In genomic region chr2:234495801-234496441, GRCh38 we compare ENCODE assay signal across 8 cellular contexts. TPM values are rescaled to one million over a fixed set of nuclear protein-coding genes. Genes with fewer than 3 reads are reported as not detected.
DNase-seq lines count a peak whose midpoint lies in the region; ATAC-seq and TF ChIP-seq lines count a peak whose summit lies in the region.

No MANE protein-coding gene starts in this region.

- H3K9me2 ChIP-seq in SK-N-SH: no peaks in the 10 kb centered on the region

- CTCF ChIA-PET in SK-N-SH (lab: Yijun Ruan, JAX): interaction anchor here (0.6 to 5.0 kb wide), 13 partner anchors 13 to 621 kb away, joined by 3 to 39 read pairs (median 5); no protein-coding TSS in a partner anchor

- POLR2A ChIA-PET in SK-N-SH (lab: Yijun Ruan, JAX): interaction anchor here (0.8 to 2.7 kb wide), 5 partner anchors 28 to 207 kb away, joined by 3 to 8 read pairs (median 5); no protein-coding TSS in a partner anchor

- no peak for TF ChIP-seq EP300 in SK-N-SH (IDR thresholded peaks at IDR 0.05; ENCODE audit: borderline replicate concordance in 1 of 2, low read depth in 1 of 2, low read length in 1 of 2)

- intact Hi-C loops in dendritic cell treated with granulocyte-macrophage colony-stimulating factor and Interleukin-4, amounts not matched to agents 40 ng/mL and 50 ng/mL, for 4 days (cut with micrococcal nuclease): loop anchor here (2.0 kb wide), 2 partner anchors 49 to 161 kb away; no protein-coding TSS in a partner anchor

- H3K36me3 ChIP-seq in BE2C (no peaks in the 10 kb centered on the region), SK-N-SH (replicated peaks in 1 of 2; ENCODE audit: control insufficient read depth in 1 of 2, insufficient read depth in 2 of 2, low read length in 1 of 2) (peaks cover 0 to 4% of the 10 kb centered on the region in 2 experiments), urinary bladder (ENCODE audit: insufficient read depth) (no peaks in the 10 kb centered on the region)

- H3K4me1 Mint-ChIP-seq in dendritic cell treated with granulocyte-macrophage colony-stimulating factor and Interleukin-4, amounts not matched to agents 40 ng/mL and 50 ng/mL, for 4 days (ENCODE audit: low read depth): peaks cover 30% of the 10 kb centered on the region
- H3K4me1 Mint-ChIP-seq in mesothelial cell of epicardium: peaks cover 34% of the 10 kb centered on the region

- H4K20me1 ChIP-seq in SK-N-SH (ENCODE audit: insufficient read depth): peaks cover 49% of the 10 kb centered on the region

- TF ChIP-seq CTCF in BE2C (IDR thresholded peaks at IDR 0.05; ENCODE audit: low read depth, low read length) (no peak), SK-N-SH (IDR thresholded peaks at IDR 0.05) (no peak), mesothelial cell of epicardium (IDR thresholded peaks at IDR 0.05; ENCODE audit: unreplicated experiment) (no peak)

- H3K9me3 ChIP-seq in BE2C: no peaks in the 10 kb centered on the region
- no peaks in the 10 kb centered on the region for H3K9me3 ChIP-seq in SK-N-SH

- H3K9ac ChIP-seq in SK-N-SH: peak overlapping the region; percentile 80

- peaks cover 53% of the 10 kb centered on the region for H3K79me2 ChIP-seq in SK-N-SH (ENCODE audit: insufficient read depth)

- peak overlapping the region; percentile 94 for H3K4me2 ChIP-seq in SK-N-SH

- DNase-seq in BE2C: peak; percentile 58
- DNase-seq in SK-N-SH: peak; percentile 56
- DNase-seq in mesothelial cell of epicardium (ENCODE audit: low spot score in 2 of 2, unreplicated experiment in 2 of 2): peak in 1 of 2 experiments; percentile 45
- no peak for DNase-seq in T-helper 9 cell

- H3K4me3 Mint-ChIP-seq in dendritic cell treated with granulocyte-macrophage colony-stimulating factor and Interleukin-4, amounts not matched to agents 40 ng/mL and 50 ng/mL, for 4 days: peak overlapping the region; percentile 99
- peak overlapping the region; percentile 87 for H3K4me3 Mint-ChIP-seq in mesothelial cell of epicardium

- H3K4me1 ChIP-seq in BE2C: no peaks in the 10 kb centered on the region
- peaks cover 0 to 21% of the 10 kb centered on the region in 2 experiments; a peak in 2 of 4 replicates for H3K4me1 ChIP-seq in SK-N-SH (ENCODE audit: control insufficient read depth in 1 of 2, insufficient read depth in 2 of 2, low read depth in 1 of 2, low read length in 1 of 2)
- no peaks in the 10 kb centered on the region for H3K4me1 ChIP-seq in urinary bladder (ENCODE audit: insufficient read depth)

- ATAC-seq in GM21529 (IDR thresholded peaks at IDR 0.05; ENCODE audit: unreplicated experiment) (peak; percentile 2), HG03139 (IDR thresholded peaks at IDR 0.05; ENCODE audit: unreplicated experiment) (no peak)

- H3K27me3 ChIP-seq in BE2C: no peaks in the 10 kb centered on the region
- no peaks in the 10 kb centered on the region for H3K27me3 ChIP-seq in SK-N-SH (ENCODE audit: insufficient read depth)

- H3K9me3 Mint-ChIP-seq in dendritic cell treated with granulocyte-macrophage colony-stimulating factor and Interleukin-4, amounts not matched to agents 40 ng/mL and 50 ng/mL, for 4 days: no peaks in the 10 kb centered on the region
- no peaks in the 10 kb centered on the region for H3K9me3 Mint-ChIP-seq in mesothelial cell of epicardium

- peak overlapping the region; percentile 4; the same call in 1 of the 2 replicates for H2AFZ ChIP-seq in SK-N-SH (ENCODE audit: low read depth)

- H3F3A ChIP-seq in SK-N-SH (replicated peaks; ENCODE audit: insufficient read depth): peaks cover 3% of the 10 kb centered on the region

- H3K27ac ChIP-seq in SK-N-SH (ENCODE audit: low read depth in 2 of 2, low read length in 1 of 2): peak overlapping the region; percentile 13 to 76; a peak in 2 of 4 replicates
- peak overlapping the region; percentile 42 for H3K27ac ChIP-seq in urinary bladder (ENCODE audit: low read depth)

- H3K36me3 Mint-ChIP-seq in dendritic cell treated with granulocyte-macrophage colony-stimulating factor and Interleukin-4, amounts not matched to agents 40 ng/mL and 50 ng/mL, for 4 days (ENCODE audit: low read depth): peaks cover 55% of the 10 kb centered on the region
- no peaks in the 10 kb centered on the region for H3K36me3 Mint-ChIP-seq in mesothelial cell of epicardium

- H3K27ac Mint-ChIP-seq in dendritic cell treated with granulocyte-macrophage colony-stimulating factor and Interleukin-4, amounts not matched to agents 40 ng/mL and 50 ng/mL, for 4 days: peak overlapping the region; percentile 99
- H3K27ac Mint-ChIP-seq in mesothelial cell of epicardium: peak overlapping the region; percentile 91

- no peak for TF ChIP-seq RAD21 in SK-N-SH (IDR thresholded peaks at IDR 0.05; ENCODE audit: low read length)

- H3K27me3 Mint-ChIP-seq in dendritic cell treated with granulocyte-macrophage colony-stimulating factor and Interleukin-4, amounts not matched to agents 40 ng/mL and 50 ng/mL, for 4 days: peaks cover 13% of the 10 kb centered on the region
- peaks cover 4% of the 10 kb centered on the region for H3K27me3 Mint-ChIP-seq in mesothelial cell of epicardium (ENCODE audit: low read depth)

- H3K4me3 ChIP-seq in BE2C (ENCODE audit: low read depth, low read length): peak overlapping the region; percentile 82
- peak overlapping the region; percentile 70 to 90 for H3K4me3 ChIP-seq in SK-N-SH (ENCODE audit: low read depth in 2 of 2, low read length in 1 of 2)
- peak overlapping the region; percentile 90 for H3K4me3 ChIP-seq in urinary bladder (ENCODE audit: low read depth, low read length)

- WGBS in SK-N-SH (ENCODE audit: low lambda C conversion rate): under 1% methylated on average over 38 of the region's 51 CpGs
- WGBS in urinary bladder: 2% methylated on average over 51 of the region's 51 CpGs

TF ChIP-seq in SK-N-SH, 30 proteins besides CTCF, POLR2A, EP300 and RAD21 (continues in another document):
- no peak for TF ChIP-seq TCF12 (IDR thresholded peaks at IDR 0.05)
- no peak for TF ChIP-seq MEF2A (IDR thresholded peaks at IDR 0.05; ENCODE audit: borderline replicate concordance, low read depth)
- TF ChIP-seq EZH2phosphoT487 (IDR thresholded peaks at IDR 0.05; ENCODE audit: borderline replicate concordance, low read depth): no peak
- TF ChIP-seq GABPA (IDR thresholded peaks at IDR 0.05; ENCODE audit: low read depth): no peak
- TF ChIP-seq ELF1 (IDR thresholded peaks at IDR 0.05): no peak
- no peak for TF ChIP-seq REST (IDR thresholded peaks at IDR 0.05; ENCODE audit: low read depth, low read length)
- TF ChIP-seq USF2 (IDR thresholded peaks at IDR 0.05; ENCODE audit: borderline replicate concordance, low read depth, low read length): no peak
- no peak for TF ChIP-seq NFIC (IDR thresholded peaks at IDR 0.05; ENCODE audit: borderline replicate concordance)
- no peak for TF ChIP-seq TEAD4 (IDR thresholded peaks at IDR 0.05; ENCODE audit: borderline replicate concordance, insufficient read depth)
- TF ChIP-seq RCOR1 (IDR thresholded peaks at IDR 0.05; ENCODE audit: low read length): no peak
- TF ChIP-seq RXRA (IDR thresholded peaks at IDR 0.05; ENCODE audit: borderline replicate concordance, low read depth): no peak
- no peak for TF ChIP-seq GATA2 (CRISPR knock-in tag; IDR thresholded peaks at IDR 0.05)
- TF ChIP-seq FOXM1 (IDR thresholded peaks at IDR 0.05; ENCODE audit: low read depth): no peak

RNA-seq across cellular contexts. Expression of gene ARL4C, which starts 1.0 kb away (rescaled TPM):
- 30.7 TPM for polyA plus RNA-seq in BE2C (2012; ENCODE audit: insufficient read depth, insufficient read length, low read depth)
- polyA plus RNA-seq in SK-N-SH (2012; rRNA removed): 20.6 and 24.0 TPM in 2 replicates
- 22.6 and 24.1 TPM in 2 replicates for polyA plus RNA-seq in SK-N-SH (2012; cell fraction: cytosol; rRNA removed)
- polyA plus RNA-seq in SK-N-SH (2012; cell fraction: nucleus; rRNA removed): 12.1 and 13.3 TPM in 2 replicates
- 18.4 to 21.4 TPM (median 20.7 TPM) in 3 replicates for total RNA-seq in mesothelial cell of epicardium
- total RNA-seq in urinary bladder: 6.3 TPM
- 22.4 TPM for polyA plus RNA-seq in urinary bladder
